8 cellular contexts compared by ENCODE assay signal in the genomic region with DNA sequence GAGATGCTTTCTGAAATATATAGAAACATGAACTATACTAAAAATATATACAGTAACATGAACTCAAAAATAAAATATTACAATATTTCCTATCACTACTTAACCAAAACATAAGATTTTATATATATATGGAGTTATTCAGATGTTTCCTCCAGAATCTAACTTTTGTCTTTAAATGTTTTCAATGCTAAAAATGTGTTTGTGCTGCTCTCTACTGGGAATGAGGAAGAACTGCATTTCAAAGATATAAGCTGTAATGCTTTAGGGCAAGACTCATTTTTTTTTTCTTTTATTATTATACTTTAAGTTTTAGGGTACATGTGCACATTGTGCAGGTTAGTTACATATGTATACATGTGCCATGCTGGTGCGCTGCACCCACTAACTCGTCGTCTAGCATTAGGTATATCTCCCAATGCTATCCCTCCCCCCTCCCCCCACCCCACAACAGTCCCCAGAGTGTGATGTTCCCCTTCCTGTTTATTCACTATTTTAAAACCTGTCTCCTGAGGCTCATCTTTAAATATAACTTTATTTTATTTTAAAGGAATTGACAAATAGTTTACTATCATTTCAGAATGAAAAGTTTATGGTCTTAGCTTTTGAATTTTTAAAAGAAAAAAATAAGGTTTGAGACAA. TPM values are rescaled to one million over a fixed set of nuclear protein-coding genes. Genes with fewer than 3 reads are reported as not detected.
DNase-seq lines count a peak whose midpoint lies in the region; ATAC-seq, FAIRE-seq and TF ChIP-seq lines count a peak whose summit lies in the region.
"Not testable (repeated sequence)": the region's sequence is repeated elsewhere in the genome, so short reads cannot be mapped to it uniquely, and the experiment has no call there.

No MANE protein-coding gene starts in this region.

- intact Hi-C loops in psoas muscle (cut with DNase I), result loop anchor here (5.0 to 10.0 kb wide), 4 partner anchors 437 to 1677 kb away; no protein-coding TSS in a partner anchor

- DNase-seq in NAMALWA (ENCODE audit: low spot score) (peak; percentile 67), RCC 7860 (ENCODE audit: low spot score) (peak; percentile 55), hepatocyte (ENCODE audit: low spot score) (peak; percentile 39)
- DNase-seq in central memory CD4-positive, alpha-beta T cell, result peak; percentile 20
- DNase-seq in psoas muscle, result not testable (repeated sequence)

- H3K9ac ChIP-seq in BLaER1 treated with 17β-estradiol and CSF1 and Interleukin-3, amounts not matched to agents 10 nM and 100 nM, result not testable (repeated sequence)

- peak overlapping the region in 5 of 11 experiments; percentile 29 to 53 (median 41); a peak in 4 of 22 replicates for H3K27ac ChIP-seq in BLaER1 treated with 17β-estradiol and CSF1 and Interleukin-3, amounts not matched to agents 10 nM and 100 nM
- not testable (repeated sequence) for H3K27ac ChIP-seq in hepatocyte, psoas muscle

- WGBS in hepatocyte (ENCODE audit: low lambda C conversion rate, missing lambda C conversion rate), result 0% methylated on average over 1 of the region's 3 CpGs
- WGBS in psoas muscle, 3 donors, result no CpG with 5 or more reads among the region's 3 CpGs

- H4K20me1 ChIP-seq in BLaER1 treated with 17β-estradiol and CSF1 and Interleukin-3, amounts not matched to agents 10 nM and 100 nM; hepatocyte (ENCODE audit: insufficient read depth, poor library complexity, severe bottlenecking): not testable (repeated sequence)

- not testable (repeated sequence) for H3K9me3 ChIP-seq in BLaER1 treated with 17β-estradiol and CSF1 and Interleukin-3, amounts not matched to agents 10 nM and 100 nM (replicated peaks in 1 of 11); hepatocyte (ENCODE audit: low read depth); psoas muscle

- H3K4me1 ChIP-seq in BLaER1 treated with 17β-estradiol and CSF1 and Interleukin-3, amounts not matched to agents 10 nM and 100 nM, result peaks cover 0 to 41% (median 26%) of the 10 kb centered on the region in 10 experiments; a peak in 16 of 20 replicates
- not testable (repeated sequence) for H3K4me1 ChIP-seq in hepatocyte (ENCODE audit: insufficient read depth); psoas muscle

- ATAC-seq in GM18517 (IDR thresholded peaks at IDR 0.05; ENCODE audit: unreplicated experiment) (peak; percentile 79), HG02852 (IDR thresholded peaks at IDR 0.05; ENCODE audit: unreplicated experiment) (peak; percentile 66)
- not testable (repeated sequence) for ATAC-seq in psoas muscle

- H3K79me2 ChIP-seq in hepatocyte, result not testable (repeated sequence)

- TF ChIP-seq CTCF in hepatocyte (IDR thresholded peaks at IDR 0.05; ENCODE audit: poor library complexity) (peak; percentile 83), psoas muscle (IDR thresholded peaks at IDR 0.05) (peak; percentile 61)

- peaks cover 0 to 24% (median 9%) of the 10 kb centered on the region in 11 experiments; a peak in 10 of 22 replicates for H3K36me3 ChIP-seq in BLaER1 treated with 17β-estradiol and CSF1 and Interleukin-3, amounts not matched to agents 10 nM and 100 nM
- not testable (repeated sequence) for H3K36me3 ChIP-seq in hepatocyte (replicated peaks; ENCODE audit: insufficient read depth, low read depth)
- H3K36me3 ChIP-seq in psoas muscle (ENCODE audit: insufficient read depth in 1 of 2, low read depth in 1 of 2), result peaks cover 0 to 28% of the 10 kb centered on the region in 2 donors

- not testable (repeated sequence) for H3K27me3 ChIP-seq in BLaER1 treated with 17β-estradiol and CSF1 and Interleukin-3, amounts not matched to agents 10 nM and 100 nM; hepatocyte; psoas muscle (ENCODE audit: insufficient read depth in 3 of 3, low read length in 2 of 3)

- peak; percentile 79 for FAIRE-seq in RCC 7860 (lab: Jason Lieb, UNC)

- not testable (repeated sequence) for H3K4me3 ChIP-seq in BLaER1 treated with 17β-estradiol and CSF1 and Interleukin-3, amounts not matched to agents 10 nM and 100 nM; hepatocyte; psoas muscle

- peak overlapping the region in 6 of 11 experiments; percentile 24 to 63 (median 54); a peak in 10 of 22 replicates for H3K4me2 ChIP-seq in BLaER1 treated with 17β-estradiol and CSF1 and Interleukin-3, amounts not matched to agents 10 nM and 100 nM
- H3K4me2 ChIP-seq in hepatocyte, result not testable (repeated sequence)

- not testable (repeated sequence) for H2AFZ ChIP-seq in hepatocyte

- not testable (repeated sequence) for H3K9me2 ChIP-seq in hepatocyte (replicated peaks; ENCODE audit: insufficient read depth)

RNA-seq across cellular contexts. Expression of a gene that starts 29.3 kb away (rescaled TPM):
- total RNA-seq in hepatocyte (9.9 and 16.0 TPM in 2 replicates), psoas muscle (1 to 10 TPM; 3.7 to 5.0 (median 3.9) TPM)
- polyA plus RNA-seq in hepatocyte (7.4 and 7.6 TPM in 2 replicates), psoas muscle (1 to 10 TPM; 2.7 to 4.9 (median 4.5) TPM)

RNA-seq across cellular contexts. Expression of a gene that starts 29.3 kb away (rescaled TPM):
- total RNA-seq in hepatocyte (5.6 and 6.5 TPM in 2 replicates), psoas muscle (under 1 TPM in 3 of 4 donors, not detected in 1; 0.17 to 0.42 (median 0.21) TPM)
- polyA plus RNA-seq in hepatocyte (3.9 and 5.6 TPM in 2 replicates), psoas muscle (under 1 TPM in 2 of 3 donors, not detected in 1; 0.12 to 0.13 TPM)
